Comparison of ENCODE assay signal across 14 cellular contexts in the genomic region with DNA sequence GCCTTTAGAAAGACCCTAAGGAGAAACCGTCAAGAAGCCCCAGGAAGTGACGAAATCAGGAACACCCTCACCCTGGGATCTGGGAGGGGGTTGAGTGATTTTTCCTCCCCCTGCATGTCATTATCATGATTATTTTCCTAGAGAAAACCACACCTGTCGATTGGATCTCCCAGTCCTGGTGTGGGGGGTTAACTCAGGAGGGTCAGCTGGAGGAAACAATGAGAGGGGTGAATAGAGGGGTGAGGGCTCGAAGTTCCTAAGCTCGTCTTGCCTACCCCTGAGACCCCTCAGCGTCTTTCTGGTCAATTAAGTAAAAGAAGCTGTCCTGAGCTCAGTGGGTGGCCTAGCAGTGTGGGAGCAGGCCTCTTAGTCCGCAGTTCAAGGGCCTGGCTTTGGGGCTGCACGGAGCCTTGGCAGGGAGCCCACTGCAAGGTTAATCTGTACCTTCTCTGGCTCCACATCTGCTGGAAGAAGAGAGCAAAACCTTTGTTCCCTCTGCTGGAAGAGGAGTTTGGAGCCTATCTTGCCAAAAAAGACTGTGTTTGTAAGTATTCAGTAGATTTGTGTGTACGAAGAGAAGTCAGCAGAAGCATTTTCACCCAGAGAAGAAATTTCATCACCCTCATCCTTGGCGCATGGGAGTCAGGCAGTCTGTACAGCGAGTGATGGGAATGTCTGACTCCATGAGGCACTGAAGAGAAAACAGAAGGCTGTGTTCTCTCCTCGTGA. TPM values are rescaled to one million over a fixed set of nuclear protein-coding genes. Genes with fewer than 3 reads are reported as not detected.
DNase-seq lines count a peak whose midpoint lies in the region; ATAC-seq and TF ChIP-seq lines count a peak whose summit lies in the region.
"Had no signal": no experiment of that assay in that cellular context is flagged by ENCODE, and none has a peak within 500 bp of the region (broad histone marks: within the 10 kb centered on the region; RNA-seq: fewer than 3 reads in every experiment).

No MANE protein-coding gene starts in this region.

- H3K27ac Mint-ChIP-seq in brain = peak overlapping the region in 4 of 5 experiments; percentile 34 to 90 (median 63)
- H3K27ac Mint-ChIP-seq in activated CD8-positive, alpha-beta T cell treated with anti-CD3 and anti-CD28 coated beads, Interleukin-2, amount 10 ng/mL, durations not matched to agents 7 days and 5 days = no peak overlapping the region
- H3K27ac Mint-ChIP-seq: CD8-positive, alpha-beta T cell; stimulated activated naive CD8-positive, alpha-beta T cell treated with anti-CD3 and anti-CD28 coated beads, Interleukin-15, Interleukin-2, amounts not matched to agents 100 ng/mL and 50 ng/mL, for 24 hours had no signal

- H3K4me3 Mint-ChIP-seq in brain = no peak overlapping the region
- no peak overlapping the region for H3K4me3 Mint-ChIP-seq in activated CD8-positive, alpha-beta T cell treated with anti-CD3 and anti-CD28 coated beads, Interleukin-2, amount 10 ng/mL, durations not matched to agents 7 days and 5 days
- H3K4me3 Mint-ChIP-seq: CD8-positive, alpha-beta T cell; stimulated activated naive CD8-positive, alpha-beta T cell treated with anti-CD3 and anti-CD28 coated beads, Interleukin-15, Interleukin-2, amounts not matched to agents 100 ng/mL and 50 ng/mL, for 24 hours had no signal

- no peaks in the 10 kb centered on the region for H3K9me3 ChIP-seq in smooth muscle cell (replicated peaks; ENCODE audit: low read depth)
- H3K9me3 ChIP-seq in GM23248 (ENCODE audit: low read depth) = peaks cover 5% of the 10 kb centered on the region

- H3K4me1 Mint-ChIP-seq in brain = peaks cover 34% of the 10 kb centered on the region
- H3K4me1 Mint-ChIP-seq in activated CD8-positive, alpha-beta T cell treated with anti-CD3 and anti-CD28 coated beads, Interleukin-2, amount 10 ng/mL, durations not matched to agents 7 days and 5 days (ENCODE audit: low read depth) = no peaks in the 10 kb centered on the region

- WGBS in smooth muscle cell (ENCODE audit: low lambda C conversion rate) = 70% methylated on average over 12 of the region's 12 CpGs
- WGBS in GM23248 (ENCODE audit: low coverage in 1 of 2, low lambda C conversion rate in 2 of 2, missing lambda C conversion rate in 2 of 2), 2 experiments = 66 to 71% methylated on average over 12 of the region's 12 CpGs

- H3K4me2 ChIP-seq in smooth muscle cell (no peak overlapping the region), GM23248 (ENCODE audit: unreplicated experiment) (no peak overlapping the region)

- no peaks in the 10 kb centered on the region for H3K27me3 Mint-ChIP-seq in brain
- H3K27me3 Mint-ChIP-seq in activated CD8-positive, alpha-beta T cell treated with anti-CD3 and anti-CD28 coated beads, Interleukin-2, amount 10 ng/mL, durations not matched to agents 7 days and 5 days (ENCODE audit: low read depth) = no peaks in the 10 kb centered on the region

- DNase-seq in HuH-7 (ENCODE audit: low spot score) (peak; percentile 60), left kidney (ENCODE audit: low read depth, low spot score) (peak; percentile 47), smooth muscle cell (lab: John Stamatoyannopoulos, UW; ENCODE audit: unreplicated experiment) (no peak), GM23248 (no peak)
- DNase-seq in activated CD8-positive, alpha-beta T cell treated with anti-CD3 and anti-CD28 coated beads, Interleukin-2, amount 10 ng/mL, durations not matched to agents 7 days and 5 days = no peak
- DNase-seq in activated T-cell treated with anti-CD3 and anti-CD28 coated beads, Interleukin-2, amount 50 U/mL, for 48 hours = no peak
- DNase-seq in activated CD4-positive, alpha-beta T cell treated with anti-CD3 and anti-CD28 coated beads for 48 hours = no peak
- DNase-seq: CD8-positive, alpha-beta T cell; SHP77; stimulated activated CD4-positive, alpha-beta T cell treated with anti-CD3 and anti-CD28 coated beads, Interleukin-4, amount 100 ng/mL, for 4 hours had no signal

- H3K4me1 ChIP-seq in smooth muscle cell (ENCODE audit: low read depth) = peaks cover 21% of the 10 kb centered on the region
- no peaks in the 10 kb centered on the region for H3K4me1 ChIP-seq in GM23248 (ENCODE audit: insufficient read depth)

- peak overlapping the region; percentile 58 for H2AFZ ChIP-seq in smooth muscle cell (ENCODE audit: low read depth)
- no peak overlapping the region for H2AFZ ChIP-seq in GM23248

- peak overlapping the region; percentile 8 for H3K27ac ChIP-seq in smooth muscle cell (ENCODE audit: low read depth)
- H3K27ac ChIP-seq in GM23248 = no peak overlapping the region

- POLR2A ChIA-PET in activated CD8-positive, alpha-beta T cell treated with anti-CD3 and anti-CD28 coated beads, Interleukin-2, amount 10 ng/mL, durations not matched to agents 7 days and 5 days (lab: Charles Lee) = interaction anchor here (0.5 kb wide), 1 partner anchor 19 kb away, joined by 3 read pairs; no protein-coding TSS in a partner anchor

- H3K79me2 ChIP-seq in smooth muscle cell (ENCODE audit: low read depth) = no peaks in the 10 kb centered on the region
- H3K79me2 ChIP-seq in GM23248 (ENCODE audit: insufficient read depth) = no peaks in the 10 kb centered on the region

- H3K27me3 ChIP-seq in smooth muscle cell (ENCODE audit: low read depth) (no peaks in the 10 kb centered on the region), GM23248 (replicated peaks; ENCODE audit: insufficient read depth) (no peaks in the 10 kb centered on the region)

- H3K4me3 ChIP-seq in smooth muscle cell (no peak overlapping the region), GM23248 (no peak overlapping the region)
- H3K4me3 ChIP-seq: lung had no signal

- peaks cover 8 to 21% (median 13%) of the 10 kb centered on the region in 5 experiments for H3K9me3 Mint-ChIP-seq in brain
- H3K9me3 Mint-ChIP-seq in activated CD8-positive, alpha-beta T cell treated with anti-CD3 and anti-CD28 coated beads, Interleukin-2, amount 10 ng/mL, durations not matched to agents 7 days and 5 days (ENCODE audit: insufficient read depth) = peaks cover 12% of the 10 kb centered on the region

- H3K36me3 Mint-ChIP-seq in brain = peaks cover 12% of the 10 kb centered on the region
- H3K36me3 Mint-ChIP-seq in activated CD8-positive, alpha-beta T cell treated with anti-CD3 and anti-CD28 coated beads, Interleukin-2, amount 10 ng/mL, durations not matched to agents 7 days and 5 days (ENCODE audit: low read depth) = peaks cover 10% of the 10 kb centered on the region

- TF ChIP-seq CTCF in brain (conservative IDR thresholded peaks at IDR 0.05) = no peak
- TF ChIP-seq CTCF in smooth muscle cell (IDR thresholded peaks at IDR 0.05; ENCODE audit: borderline replicate concordance, insufficient read depth, poor library complexity, severe bottlenecking) = no peak

- in situ Hi-C loops in GM23248 (cut with MboI) = no loop called here

- no peak overlapping the region for H3K9ac ChIP-seq in smooth muscle cell (ENCODE audit: low read depth)
- no peak overlapping the region for H3K9ac ChIP-seq in GM23248

- H4K20me1 ChIP-seq in smooth muscle cell (ENCODE audit: low read depth) (no peaks in the 10 kb centered on the region), GM23248 (ENCODE audit: insufficient read depth) (no peaks in the 10 kb centered on the region)

- no peak for ATAC-seq in activated CD8-positive, alpha-beta T cell treated with anti-CD3 and anti-CD28 coated beads, Interleukin-2, amount 10 ng/mL, durations not matched to agents 7 days and 5 days
- ATAC-seq: CD8-positive, alpha-beta T cell had no signal

- H3K9me2 ChIP-seq in GM23248 (ENCODE audit: insufficient read depth) = no peaks in the 10 kb centered on the region

- H3F3A ChIP-seq in smooth muscle cell (ENCODE audit: low read depth) (peaks cover 4% of the 10 kb centered on the region), GM23248 (ENCODE audit: insufficient read depth) (no peaks in the 10 kb centered on the region; the same call in 1 of the 2 replicates)

- CTCF ChIA-PET in activated CD8-positive, alpha-beta T cell treated with anti-CD3 and anti-CD28 coated beads, Interleukin-2, amount 10 ng/mL, durations not matched to agents 7 days and 5 days (lab: Charles Lee) = no interaction called here

- H3K36me3 ChIP-seq in smooth muscle cell (ENCODE audit: low read depth) (no peaks in the 10 kb centered on the region), GM23248 (ENCODE audit: low read depth) (no peaks in the 10 kb centered on the region)

RNA-seq across cellular contexts. Expression of gene FTH1, which starts 34.2 kb away (rescaled TPM):
- 7,408 TPM for polyA plus RNA-seq in brain (ENCODE audit: insufficient read depth, low read depth, low replicate concordance)
- 903 and 1,173 TPM in 2 replicates for total RNA-seq in smooth muscle cell
- polyA plus RNA-seq in smooth muscle cell = 6,048 and 7,176 TPM in 2 replicates
- total RNA-seq in activated CD8-positive, alpha-beta T cell treated with anti-CD3 and anti-CD28 coated beads, Interleukin-2, amount 10 ng/mL, durations not matched to agents 7 days and 5 days = 100 to 1,000 TPM; 709 to 727 TPM
- total RNA-seq in GM23248 (2014; rRNA removed; shearing (Covaris generic)) = 393 and 473 TPM in 2 replicates
- 10,305 and 10,611 TPM in 2 replicates for polyA plus RNA-seq in GM23248 (2016; fragmentation: Nextera tagmentation; extraction: Ambion mirVana)

RNA-seq across cellular contexts. Expression of gene BEST1, which starts 51.5 kb away (rescaled TPM):
- polyA plus RNA-seq in brain (ENCODE audit: insufficient read depth, low read depth, low replicate concordance) (12.1 TPM), smooth muscle cell (1.6 and 2.8 TPM in 2 replicates), GM23248 (2016; fragmentation: Nextera tagmentation; extraction: Ambion mirVana) (3.1 and 3.9 TPM in 2 replicates)
- total RNA-seq in smooth muscle cell = 2.4 and 2.6 TPM in 2 replicates
- not detected for total RNA-seq in activated CD8-positive, alpha-beta T cell treated with anti-CD3 and anti-CD28 coated beads, Interleukin-2, amount 10 ng/mL, durations not matched to agents 7 days and 5 days
- 4.7 and 5.1 TPM in 2 replicates for total RNA-seq in GM23248 (2014; rRNA removed; shearing (Covaris generic))
- total RNA-seq: glomerular endothelial cell had no signal

Comparison
In these comparisons a context has a peak if more than half of its experiments do, and no peak if none do; other contexts are left out.
1. DNase-seq: peak in HuH-7 (single experiment) and left kidney (single experiment); none in smooth muscle cell (single experiment), activated CD8-positive, alpha-beta T cell treated with anti-CD3 and anti-CD28 coated beads, Interleukin-2, amount 10 ng/mL, durations not matched to agents 7 days and 5 days (single experiment), activated T-cell treated with anti-CD3 and anti-CD28 coated beads, Interleukin-2, amount 50 U/mL, for 48 hours (0 of 2), GM23248 (single experiment) and activated CD4-positive, alpha-beta T cell treated with anti-CD3 and anti-CD28 coated beads for 48 hours (single experiment).